8 cellular contexts compared by ENCODE assay signal in genomic region chr17:39225974-39226683, GRCh38. TPM values are rescaled to one million over a fixed set of nuclear protein-coding genes. Genes with fewer than 3 reads are reported as not detected.
A peak's percentile ranks its signal among the peaks of the same experiment; 100 is the strongest.
DNase-seq lines count a peak whose midpoint lies in the region; ATAC-seq and TF ChIP-seq lines count a peak whose summit lies in the region.

No MANE protein-coding gene starts in this region.

- DNase-seq in CD4-positive, CD25-positive, alpha-beta regulatory T cell, result peak in 2 of 3 donors; percentile 27 to 37
- peak; percentile 82 for DNase-seq in NCI-H1105 treated with DMSO at 0.1 percent for 48 hours (lab: John Stamatoyannopoulos, UW)
- peak; percentile 37 to 43 for DNase-seq in activated CD8-positive, alpha-beta memory T cell treated with anti-CD3 and anti-CD28 coated beads for 4 hours (ENCODE audit: low read depth in 2 of 2)
- no peak for DNase-seq in esophagus squamous epithelium (lab: John Stamatoyannopoulos, UW)
- peak; percentile 99 for DNase-seq in nephron progenitor cell
- DNase-seq in transverse colon, result peak; percentile 46

- H3K4me3 ChIP-seq in CD4-positive, CD25-positive, alpha-beta regulatory T cell (ENCODE audit: low read depth, low read length), result no peak overlapping the region
- H3K4me3 ChIP-seq in esophagus squamous epithelium, result peak overlapping the region in 3 of 4 donors; percentile 28 to 66 (median 48)
- H3K4me3 ChIP-seq in transverse colon, result peak overlapping the region in 3 of 4 donors; percentile 13 to 49 (median 29)

- H3K9me3 ChIP-seq in CD4-positive, CD25-positive, alpha-beta regulatory T cell (ENCODE audit: control insufficient read depth in 2 of 2, low read length in 2 of 2), result no peaks in the 10 kb centered on the region
- H3K9me3 ChIP-seq in esophagus squamous epithelium, result no peaks in the 10 kb centered on the region
- no peaks in the 10 kb centered on the region for H3K9me3 ChIP-seq in transverse colon

- H3K27me3 ChIP-seq in CD4-positive, CD25-positive, alpha-beta regulatory T cell (ENCODE audit: control insufficient read depth, insufficient read depth, low read length), result peaks cover 13% of the 10 kb centered on the region
- H3K27me3 ChIP-seq in esophagus squamous epithelium (peaks cover 8 to 92% (median 21%) of the 10 kb centered on the region in 4 donors), transverse colon (peaks cover 69% of the 10 kb centered on the region)

- H3K9me3 Mint-ChIP-seq in CD4-positive, CD25-positive, alpha-beta regulatory T cell, result no peaks in the 10 kb centered on the region
- no peaks in the 10 kb centered on the region for H3K9me3 Mint-ChIP-seq in nephron progenitor cell

- peak overlapping the region in 3 of 4 donors; percentile 79 to 89 (median 83) for H3K4me3 Mint-ChIP-seq in CD4-positive, CD25-positive, alpha-beta regulatory T cell
- H3K4me3 Mint-ChIP-seq in nephron progenitor cell, result peak overlapping the region; percentile 81

- H3K27ac Mint-ChIP-seq in CD4-positive, CD25-positive, alpha-beta regulatory T cell, result no peak overlapping the region
- H3K27ac Mint-ChIP-seq in nephron progenitor cell, result no peak overlapping the region

- no peaks in the 10 kb centered on the region for H3K36me3 ChIP-seq in CD4-positive, CD25-positive, alpha-beta regulatory T cell (ENCODE audit: control insufficient read depth, insufficient read depth, low read length)
- H3K36me3 ChIP-seq in esophagus squamous epithelium (no peaks in the 10 kb centered on the region), transverse colon (no peaks in the 10 kb centered on the region)

- H3K27ac ChIP-seq in CD4-positive, CD25-positive, alpha-beta regulatory T cell (ENCODE audit: insufficient read depth, low read length, poor library complexity, severe bottlenecking), result no peak overlapping the region
- H3K27ac ChIP-seq in esophagus squamous epithelium (no peak overlapping the region), transverse colon (no peak overlapping the region)

- H3K36me3 Mint-ChIP-seq in CD4-positive, CD25-positive, alpha-beta regulatory T cell, result no peaks in the 10 kb centered on the region
- H3K36me3 Mint-ChIP-seq in nephron progenitor cell (ENCODE audit: low read depth), result no peaks in the 10 kb centered on the region

- peaks cover 0 to 15% (median 7%) of the 10 kb centered on the region in 4 donors for H3K4me1 Mint-ChIP-seq in CD4-positive, CD25-positive, alpha-beta regulatory T cell
- peaks cover 66% of the 10 kb centered on the region for H3K4me1 Mint-ChIP-seq in nephron progenitor cell

- peak in 1 of 2 donors; percentile 45 for ATAC-seq in CD4-positive, CD25-positive, alpha-beta regulatory T cell (ENCODE audit: low read depth in 2 of 2)
- ATAC-seq in GM19328 (IDR thresholded peaks at IDR 0.05; ENCODE audit: unreplicated experiment), result no peak
- ATAC-seq in HG03354 (IDR thresholded peaks at IDR 0.05; ENCODE audit: poor library complexity, severe bottlenecking, unreplicated experiment), result no peak

- TF ChIP-seq CTCF in esophagus squamous epithelium (IDR thresholded peaks at IDR 0.05) (no peak), nephron progenitor cell (IDR thresholded peaks at IDR 0.05) (no peak), transverse colon (IDR thresholded peaks at IDR 0.05) (no peak)

- WGBS in esophagus squamous epithelium, 2 donors, result 15 to 18% methylated on average over 16 to 19 of the region's 23 CpGs
- WGBS in transverse colon (ENCODE audit: low coverage in 1 of 2), 2 donors, result 16 to 50% methylated on average over 7 to 23 of the region's 23 CpGs

- intact Hi-C loops in esophagus squamous epithelium (cut with DNase I), result no loop called here
- intact Hi-C loops in transverse colon (cut with DNase I; ENCODE audit: low total_unique reads), result no loop called here

- peaks cover 63% of the 10 kb centered on the region for H3K27me3 Mint-ChIP-seq in CD4-positive, CD25-positive, alpha-beta regulatory T cell
- H3K27me3 Mint-ChIP-seq in nephron progenitor cell (ENCODE audit: low read depth, poor library complexity), result peaks cover 53% of the 10 kb centered on the region

- H3K4me1 ChIP-seq in CD4-positive, CD25-positive, alpha-beta regulatory T cell (ENCODE audit: control insufficient read depth, insufficient read depth, low read length, poor library complexity, severe bottlenecking), result peaks cover 20% of the 10 kb centered on the region
- peaks cover 18 to 35% (median 18%) of the 10 kb centered on the region in 3 donors for H3K4me1 ChIP-seq in esophagus squamous epithelium
- H3K4me1 ChIP-seq in transverse colon, result peaks cover 3 to 20% (median 16%) of the 10 kb centered on the region in 4 donors

- in situ Hi-C loops in transverse colon (cut with MboI; ENCODE audit: low pct_ligation_motif_present in 1 of 4, low pct_unique_long_range_greater_than_20kb in 1 of 4, low sequenced_read_pairs in 3 of 4), result no loop called here

- no peak for TF ChIP-seq EP300 in transverse colon (IDR thresholded peaks at IDR 0.05; ENCODE audit: low read depth)

- no peak for TF ChIP-seq POLR2A in esophagus squamous epithelium (IDR thresholded peaks at IDR 0.05)
- TF ChIP-seq POLR2A in transverse colon (IDR thresholded peaks at IDR 0.05), result no peak

RNA-seq across cellular contexts. Expression of gene STAC2, which starts 0.4 kb away (rescaled TPM):
- total RNA-seq in CD4-positive, CD25-positive, alpha-beta regulatory T cell, result not detected
- not detected for polyA plus RNA-seq in CD4-positive, CD25-positive, alpha-beta regulatory T cell
- total RNA-seq in esophagus squamous epithelium (under 1 TPM in 2 of 4 donors, not detected in 2; 0.18 to 0.19 TPM), transverse colon (not detected)

RNA-seq across cellular contexts. Expression of gene RPL19, which starts 26.0 kb away (rescaled TPM):
- total RNA-seq in CD4-positive, CD25-positive, alpha-beta regulatory T cell, result 2,336 TPM
- polyA plus RNA-seq in CD4-positive, CD25-positive, alpha-beta regulatory T cell, result 1,000 to 10,000 TPM; 2,055 to 3,537 (median 2,931) TPM
- total RNA-seq in esophagus squamous epithelium (1,000 to 10,000 TPM; 1,949 to 3,028 (median 2,392) TPM), transverse colon (1,000 to 10,000 TPM; 1,146 to 2,715 (median 2,002) TPM)

RNA-seq across cellular contexts. Expression of gene CACNB1, which starts 28.7 kb away (rescaled TPM):
- 19.3 TPM for total RNA-seq in CD4-positive, CD25-positive, alpha-beta regulatory T cell
- 1 to 10 TPM in 2 of 4 donors, under 1 TPM in 2; 0.48 to 1.5 (median 0.97) TPM for polyA plus RNA-seq in CD4-positive, CD25-positive, alpha-beta regulatory T cell
- 1 to 10 TPM in 2 of 4 donors, under 1 TPM in 2; 0.53 to 3.6 (median 0.99) TPM for total RNA-seq in esophagus squamous epithelium
- total RNA-seq in transverse colon, result 10 to 100 TPM; 10.1 to 21.7 (median 11.6) TPM
